Comparison of ENCODE assay signal across 8 cellular contexts in genomic region chr5:102670224-102670836, GRCh38.
A peak's percentile ranks its signal among the peaks of the same experiment; 100 is the strongest.
DNase-seq lines count a peak whose midpoint lies in the region; ATAC-seq, FAIRE-seq and TF ChIP-seq lines count a peak whose summit lies in the region.

No MANE protein-coding gene starts in this region.

- peak; percentile 40 for TF ChIP-seq CTCF in MM.1S (IDR thresholded peaks at IDR 0.05; ENCODE audit: low read length)
- TF ChIP-seq CTCF in nephron (IDR thresholded peaks at IDR 0.05; ENCODE audit: unreplicated experiment in 3 of 3) = peak; percentile 38 to 52 (median 41)

- H3K9ac ChIP-seq in MM.1S (ENCODE audit: low read length) = no peak overlapping the region

- H3K4me2 ChIP-seq in MM.1S (ENCODE audit: low read depth, low read length) = no peak overlapping the region

- H3K79me2 ChIP-seq in MM.1S (ENCODE audit: low read length) = no peaks in the 10 kb centered on the region

- H2AFZ ChIP-seq in MM.1S (ENCODE audit: low read length) = no peak overlapping the region

- peak overlapping the region in 2 of 3 experiments; percentile 21 to 50 for H3K27ac Mint-ChIP-seq in nephron

- H3K27me3 ChIP-seq in MM.1S (replicated peaks; ENCODE audit: insufficient read depth, low read length) = no peaks in the 10 kb centered on the region

- H3K36me3 Mint-ChIP-seq in nephron (ENCODE audit: low read depth) = peaks cover 5% of the 10 kb centered on the region

- peak; percentile 1 for DNase-seq in stimulated activated CD4-positive, alpha-beta T cell treated with anti-CD3 and anti-CD28 coated beads, Interleukin-12 subunit alpha, Interleukin-12 subunit beta, amount 100 ng/mL, for 4 hours
- no peak for DNase-seq in stimulated activated CD4-positive, alpha-beta T cell treated with anti-CD3 and anti-CD28 coated beads, Interleukin-1b, Interleukin-23, amount 100 ng/mL, for 48 hours
- no peak for DNase-seq in MM.1S
- DNase-seq in T47D (ENCODE audit: low read depth in 1 of 2, low spot score in 1 of 2) = peak; percentile 30 to 40
- no peak for DNase-seq in central memory CD4-positive, alpha-beta T cell
- no peak for DNase-seq in frontal cortex (ENCODE audit: low spot score in 2 of 2)

- ATAC-seq in HG03045 (IDR thresholded peaks at IDR 0.05; ENCODE audit: unreplicated experiment) = no peak

- no peaks in the 10 kb centered on the region for H4K20me1 ChIP-seq in MM.1S (ENCODE audit: insufficient read depth, low read length)

- in situ Hi-C loops in T47D (cut with HindIII; ENCODE audit: low pct_unique_long_range_greater_than_20kb, low sequenced_read_pairs) = no loop called here

- H3K9me2 ChIP-seq in MM.1S (replicated peaks; ENCODE audit: insufficient read depth, low read length) = no peaks in the 10 kb centered on the region

- H3K36me3 ChIP-seq in MM.1S (replicated peaks; ENCODE audit: insufficient read depth, low read length) = no peaks in the 10 kb centered on the region

- no peaks in the 10 kb centered on the region for H3F3A ChIP-seq in MM.1S (ENCODE audit: insufficient read depth, low read length)

- FAIRE-seq in frontal cortex (lab: Jason Lieb, UNC) = no peak

- peaks cover 2% of the 10 kb centered on the region for H3K9me3 Mint-ChIP-seq in nephron

- peak overlapping the region; percentile 67 to 82 (median 78) for H3K4me3 Mint-ChIP-seq in nephron

- no peaks in the 10 kb centered on the region for H3K27me3 Mint-ChIP-seq in nephron (ENCODE audit: low read depth)

- H3K4me1 Mint-ChIP-seq in nephron = peaks cover 5% of the 10 kb centered on the region

- H3K4me3 ChIP-seq in MM.1S (ENCODE audit: low read length) = no peak overlapping the region

- H3K9me3 ChIP-seq in MM.1S (replicated peaks; ENCODE audit: insufficient read depth, low read length) = no peaks in the 10 kb centered on the region

- no peak overlapping the region for H3K27ac ChIP-seq in MM.1S (ENCODE audit: low read length)

- H3K4me1 ChIP-seq in MM.1S (ENCODE audit: low read length) = no peaks in the 10 kb centered on the region

Comparison
In these comparisons a context has a peak if more than half of its experiments do, and no peak if none do; other contexts are left out.
1. DNase-seq: peak in stimulated activated CD4-positive, alpha-beta T cell treated with anti-CD3 and anti-CD28 coated beads, Interleukin-12 subunit alpha, Interleukin-12 subunit beta, amount 100 ng/mL, for 4 hours (single experiment) and T47D (2 of 2); none in stimulated activated CD4-positive, alpha-beta T cell treated with anti-CD3 and anti-CD28 coated beads, Interleukin-1b, Interleukin-23, amount 100 ng/mL, for 48 hours (single experiment), MM.1S (single experiment), central memory CD4-positive, alpha-beta T cell (single experiment) and frontal cortex (0 of 2).